In genomic region chr18:78069784-78070664, GRCh38 we compare ENCODE assay signal across 13 cellular contexts.
A peak's percentile ranks its signal among the peaks of the same experiment; 100 is the strongest.
DNase-seq lines count a peak whose midpoint lies in the region; ATAC-seq, FAIRE-seq and TF ChIP-seq lines count a peak whose summit lies in the region.
"Had no signal": no experiment of that assay in that cellular context is flagged by ENCODE, and none has a peak within 500 bp of the region (broad histone marks: within the 10 kb centered on the region; RNA-seq: fewer than 3 reads in every experiment).

No MANE protein-coding gene starts in this region.

- FAIRE-seq in HepG2 (lab: Jason Lieb, UNC) = no peak
- FAIRE-seq: GM19239 had no signal

- no peak overlapping the region for H3K4me3 Mint-ChIP-seq in activated T-helper 1 cell treated with anti-CD3 and anti-CD28 coated beads, Interleukin-12 subunit alpha, Interleukin-12 subunit beta, Interleukin-2, Interleukin-4 antibody, amounts not matched to agents 30 ng/mL and 10 ng/mL and 1 ng/mL, durations not matched to agents 14 hours and 24 hours and 36 hours
- H3K4me3 Mint-ChIP-seq in CD8-positive, alpha-beta T cell = no peak overlapping the region
- H3K4me3 Mint-ChIP-seq: IgD-negative memory B cell, WTC11 had no signal

- CTCF ChIA-PET in HepG2 (lab: Yijun Ruan, JAX; ENCODE audit: low intra/inter-chr PET ratio, low total read pairs) = no interaction called here
- CTCF ChIA-PET in CD8-positive, alpha-beta T cell (lab: Charles Lee) = no interaction called here

- H3K36me3 Mint-ChIP-seq in activated T-helper 1 cell treated with anti-CD3 and anti-CD28 coated beads, Interleukin-12 subunit alpha, Interleukin-12 subunit beta, Interleukin-2, Interleukin-4 antibody, amounts not matched to agents 30 ng/mL and 10 ng/mL and 1 ng/mL, durations not matched to agents 14 hours and 24 hours and 36 hours (ENCODE audit: low read depth) = no peaks in the 10 kb centered on the region
- H3K36me3 Mint-ChIP-seq in CD8-positive, alpha-beta T cell = no peaks in the 10 kb centered on the region
- H3K36me3 Mint-ChIP-seq: activated naive CD4-positive, alpha-beta T cell treated with anti-CD3 and anti-CD28 coated beads, Interleukin-2, amount 50 U/mL, for 72 hours had no signal

- H3K9me3 Mint-ChIP-seq in activated T-helper 1 cell treated with anti-CD3 and anti-CD28 coated beads, Interleukin-12 subunit alpha, Interleukin-12 subunit beta, Interleukin-2, Interleukin-4 antibody, amounts not matched to agents 30 ng/mL and 10 ng/mL and 1 ng/mL, durations not matched to agents 14 hours and 24 hours and 36 hours = peaks cover 5% of the 10 kb centered on the region
- H3K9me3 Mint-ChIP-seq in CD8-positive, alpha-beta T cell = no peaks in the 10 kb centered on the region
- H3K9me3 Mint-ChIP-seq: activated naive CD4-positive, alpha-beta T cell treated with anti-CD3 and anti-CD28 coated beads, Interleukin-2, amount 50 U/mL, for 72 hours had no signal

- intact Hi-C loops in right lobe of liver (cut with DNase I) = no loop called here
- intact Hi-C loops in HepG2 (cut with micrococcal nuclease; ENCODE audit: unreplicated experiment) = no loop called here
- intact Hi-C loops in activated T-helper 1 cell treated with anti-CD3 and anti-CD28 coated beads, Interleukin-12 subunit alpha, Interleukin-12 subunit beta, Interleukin-2, Interleukin-4 antibody, amounts not matched to agents 30 ng/mL and 10 ng/mL and 1 ng/mL, durations not matched to agents 14 hours and 24 hours and 36 hours (cut with micrococcal nuclease) = no loop called here
- intact Hi-C loops in CD8-positive, alpha-beta T cell (cut with DNase I, micrococcal nuclease) = no loop called here

- H3K4me1 ChIP-seq in right lobe of liver (no peaks in the 10 kb centered on the region), HepG2 (ENCODE audit: insufficient read depth, low read length) (no peaks in the 10 kb centered on the region)
- H3K4me1 ChIP-seq in CD8-positive, alpha-beta T cell (ENCODE audit: insufficient read depth, low read length) = no peaks in the 10 kb centered on the region

- H3K79me2 ChIP-seq in HepG2 (ENCODE audit: insufficient read depth, low read length) = no peaks in the 10 kb centered on the region

- in situ Hi-C loops in HepG2 (cut with HindIII; ENCODE audit: extremely low pct_ligation_motif_present, low pct_unique_long_range_greater_than_20kb) = no loop called here

- 42% methylated on average over 6 of the region's 13 CpGs for WGBS in right lobe of liver (ENCODE audit: insufficient coverage, low coverage, low lambda C conversion rate, missing lambda C conversion rate)
- under 1% methylated on average over 6 of the region's 13 CpGs for WGBS in HepG2 (ENCODE audit: low lambda C conversion rate)

- POLR2A ChIA-PET in HepG2 (lab: Yijun Ruan, JAX) = no interaction called here
- POLR2A ChIA-PET in CD8-positive, alpha-beta T cell (lab: Charles Lee) = no interaction called here

- TF ChIP-seq RAD21 in HepG2 (CRISPR knock-in tag; IDR thresholded peaks at IDR 0.05) = no peak

- no peak overlapping the region for H3K27ac Mint-ChIP-seq in activated T-helper 1 cell treated with anti-CD3 and anti-CD28 coated beads, Interleukin-12 subunit alpha, Interleukin-12 subunit beta, Interleukin-2, Interleukin-4 antibody, amounts not matched to agents 30 ng/mL and 10 ng/mL and 1 ng/mL, durations not matched to agents 14 hours and 24 hours and 36 hours
- H3K27ac Mint-ChIP-seq in CD8-positive, alpha-beta T cell = no peak overlapping the region
- H3K27ac Mint-ChIP-seq: activated naive CD4-positive, alpha-beta T cell treated with anti-CD3 and anti-CD28 coated beads, Interleukin-2, amount 50 U/mL, for 72 hours; IgD-negative memory B cell; WTC11 had no signal

- no peaks in the 10 kb centered on the region for H4K20me1 ChIP-seq in HepG2 (ENCODE audit: insufficient read depth, low read length)

- no peaks in the 10 kb centered on the region for H3K27me3 Mint-ChIP-seq in activated T-helper 1 cell treated with anti-CD3 and anti-CD28 coated beads, Interleukin-12 subunit alpha, Interleukin-12 subunit beta, Interleukin-2, Interleukin-4 antibody, amounts not matched to agents 30 ng/mL and 10 ng/mL and 1 ng/mL, durations not matched to agents 14 hours and 24 hours and 36 hours (ENCODE audit: insufficient read depth)
- H3K27me3 Mint-ChIP-seq in CD8-positive, alpha-beta T cell (ENCODE audit: low read depth) = no peaks in the 10 kb centered on the region
- H3K27me3 Mint-ChIP-seq: IgD-negative memory B cell had no signal

- H3K9ac ChIP-seq in HepG2 (ENCODE audit: insufficient read depth, low read depth, low read length) = no peak overlapping the region

- H3K4me2 ChIP-seq in HepG2 (ENCODE audit: low read depth, low read length) = no peak overlapping the region

- TF ChIP-seq CTCF in right lobe of liver (IDR thresholded peaks at IDR 0.05) (no peak), HepG2 (CRISPR knock-in tag; IDR thresholded peaks at IDR 0.05) (no peak)
- no peak for TF ChIP-seq CTCF in CD8-positive, alpha-beta T cell (IDR thresholded peaks at IDR 0.05)

- H3K27me3 ChIP-seq in right lobe of liver (no peaks in the 10 kb centered on the region), HepG2 (ENCODE audit: control insufficient read depth in 1 of 2, insufficient read depth in 2 of 2, low read length in 2 of 2) (peaks cover 0 to 14% of the 10 kb centered on the region in 2 experiments; a peak in 3 of 5 replicates)
- H3K27me3 ChIP-seq in CD8-positive, alpha-beta T cell (ENCODE audit: insufficient read depth, low read length) = no peaks in the 10 kb centered on the region
- H3K27me3 ChIP-seq: vagina had no signal

- H2AFZ ChIP-seq in HepG2 (ENCODE audit: low read length) = no peak overlapping the region

- H3K4me1 Mint-ChIP-seq in activated T-helper 1 cell treated with anti-CD3 and anti-CD28 coated beads, Interleukin-12 subunit alpha, Interleukin-12 subunit beta, Interleukin-2, Interleukin-4 antibody, amounts not matched to agents 30 ng/mL and 10 ng/mL and 1 ng/mL, durations not matched to agents 14 hours and 24 hours and 36 hours (ENCODE audit: low read depth) = no peaks in the 10 kb centered on the region
- H3K4me1 Mint-ChIP-seq in CD8-positive, alpha-beta T cell (ENCODE audit: low read depth) = no peaks in the 10 kb centered on the region

- no TSS peak for BruUV-seq in HepG2 (replicated peaks; lab: Mats Ljungman, UMichigan)

- H3K4me3 ChIP-seq in right lobe of liver (no peak overlapping the region), HepG2 (replicated peaks in 1 of 3; ENCODE audit: insufficient read depth in 1 of 3, low read depth in 2 of 3, low read length in 3 of 3) (no peak overlapping the region)
- no peak overlapping the region for H3K4me3 ChIP-seq in CD8-positive, alpha-beta T cell (ENCODE audit: low read depth, low read length)
- H3K4me3 ChIP-seq: vagina had no signal

- H3K27ac ChIP-seq in right lobe of liver (no peak overlapping the region), HepG2 (ENCODE audit: extremely low read length, insufficient read depth, low read length) (no peak overlapping the region)
- no peak overlapping the region for H3K27ac ChIP-seq in CD8-positive, alpha-beta T cell (ENCODE audit: low read depth, low read length)
- H3K27ac ChIP-seq: vagina had no signal

- TF ChIP-seq POLR2A in right lobe of liver (IDR thresholded peaks at IDR 0.05) = no peak
- TF ChIP-seq POLR2A in HepG2 (IDR thresholded peaks at IDR 0.05; ENCODE audit: insufficient read depth in 1 of 2, low read depth in 2 of 2, low read length in 2 of 2) = no peak

- DNase-seq in right lobe of liver (peak in 1 of 3 donors; percentile 59), HepG2 (ENCODE audit: low spot score) (no peak), globus pallidus (ENCODE audit: low spot score) (peak; percentile 66), nucleus accumbens (lab: John Stamatoyannopoulos, UW) (peak in 37 of 56 donors; percentile 2 to 62 (median 20)), kidney glomerular epithelial cell (lab: John Stamatoyannopoulos, UW) (no peak)
- DNase-seq in activated T-helper 1 cell treated with anti-CD3 and anti-CD28 coated beads, Interleukin-12 subunit alpha, Interleukin-12 subunit beta, Interleukin-2, Interleukin-4 antibody, amounts not matched to agents 30 ng/mL and 10 ng/mL and 1 ng/mL, durations not matched to agents 14 hours and 24 hours and 36 hours (ENCODE audit: low spot score) = no peak
- no peak for DNase-seq in CD8-positive, alpha-beta T cell

- peak in 3 of 4 donors; percentile 53 to 67 (median 63) for ATAC-seq in right lobe of liver
- no peak for ATAC-seq in HepG2
- ATAC-seq in CD8-positive, alpha-beta T cell = no peak
- no peak for ATAC-seq in GM21619 (IDR thresholded peaks at IDR 0.05; ENCODE audit: unreplicated experiment)
- ATAC-seq: activated naive CD4-positive, alpha-beta T cell treated with anti-CD3 and anti-CD28 coated beads, Interleukin-2, amount 50 U/mL, for 72 hours; WTC11 had no signal

- no peaks in the 10 kb centered on the region for H3K9me3 ChIP-seq in right lobe of liver
- H3K9me3 ChIP-seq in HepG2 (ENCODE audit: low read length) = peaks cover 10% of the 10 kb centered on the region
- no peaks in the 10 kb centered on the region for H3K9me3 ChIP-seq in CD8-positive, alpha-beta T cell (ENCODE audit: low read length)
- H3K9me3 ChIP-seq: vagina had no signal

- TF ChIP-seq EP300 in HepG2 (IDR thresholded peaks at IDR 0.05; ENCODE audit: low read depth in 2 of 2, low read length in 2 of 2) = no peak
- no peak for TF ChIP-seq EP300 in HepG2 (CRISPR knock-in tag; IDR thresholded peaks at IDR 0.05; ENCODE audit: borderline replicate concordance)

- H3K36me3 ChIP-seq in right lobe of liver (no peaks in the 10 kb centered on the region), HepG2 (replicated peaks in 1 of 2; ENCODE audit: control insufficient read depth in 1 of 2, insufficient read depth in 2 of 2, low read length in 2 of 2) (no peaks in the 10 kb centered on the region)
- no peaks in the 10 kb centered on the region for H3K36me3 ChIP-seq in CD8-positive, alpha-beta T cell (ENCODE audit: insufficient read depth, low read length)
- H3K36me3 ChIP-seq: vagina had no signal

TF ChIP-seq in HepG2, 621 proteins besides CTCF, POLR2A, EP300 and RAD21 (continues in another document):
- TF ChIP-seq ZNF782 (CRISPR knock-in tag; IDR thresholded peaks at IDR 0.05; ENCODE audit: borderline replicate concordance) (no peak), PHF8 (CRISPR knock-in tag; IDR thresholded peaks at IDR 0.05) (no peak), GMEB2 (CRISPR knock-in tag; IDR thresholded peaks at IDR 0.05; ENCODE audit: low read depth) (no peak), SAP130 (CRISPR knock-in tag; IDR thresholded peaks at IDR 0.05; ENCODE audit: low read depth) (no peak), BRD4 (CRISPR knock-in tag; IDR thresholded peaks at IDR 0.05) (no peak)

Comparison
In these comparisons a context has a peak if more than half of its experiments do, and no peak if none do; other contexts are left out.
1. ATAC-seq: peak in right lobe of liver (3 of 4); none in HepG2 (single experiment), CD8-positive, alpha-beta T cell (single experiment) and GM21619 (single experiment).
2. DNase-seq: peak in globus pallidus (single experiment) and nucleus accumbens (37 of 56); none in HepG2 (single experiment), activated T-helper 1 cell treated with anti-CD3 and anti-CD28 coated beads, Interleukin-12 subunit alpha, Interleukin-12 subunit beta, Interleukin-2, Interleukin-4 antibody, amounts not matched to agents 30 ng/mL and 10 ng/mL and 1 ng/mL, durations not matched to agents 14 hours and 24 hours and 36 hours (single experiment), kidney glomerular epithelial cell (single experiment) and CD8-positive, alpha-beta T cell (0 of 7).